1 cellular context compared by ENCODE assay signal in the genomic region with DNA sequence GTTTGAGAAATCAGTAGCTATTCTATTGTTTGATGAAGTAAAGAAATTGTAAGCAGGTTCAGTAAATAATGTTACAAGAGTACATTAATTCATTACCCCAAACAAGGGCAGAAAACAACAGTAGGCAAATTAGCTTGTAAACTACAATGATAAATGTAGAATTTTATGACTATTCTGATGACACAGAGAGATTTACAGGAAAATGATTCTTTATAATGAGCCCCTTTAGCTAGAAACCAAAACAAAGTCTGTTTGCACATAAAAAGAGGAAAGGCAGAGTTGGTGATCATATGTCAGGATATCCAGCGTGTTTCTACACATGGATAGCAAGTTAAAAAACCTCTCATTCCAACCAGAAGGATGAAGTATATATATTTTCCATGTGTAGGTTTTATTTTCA.
TF ChIP-seq lines count a peak whose summit lies in the region.

No MANE protein-coding gene starts in this region.

TF ChIP-seq in HepG2, 621 proteins besides CTCF, POLR2A, EP300 and RAD21:
- no peak for TF ChIP-seq XBP1 (CRISPR knock-in tag; IDR thresholded peaks at IDR 0.05)
- TF ChIP-seq TEAD2 (CRISPR knock-in tag; IDR thresholded peaks at IDR 0.05), result no peak
- TF ChIP-seq NFE2L1 (CRISPR knock-in tag; IDR thresholded peaks at IDR 0.05; ENCODE audit: borderline replicate concordance), result no peak
- TF ChIP-seq ZNF652 (CRISPR knock-in tag; IDR thresholded peaks at IDR 0.05; ENCODE audit: borderline replicate concordance, low read depth), result no peak
- TF ChIP-seq IRF1 (CRISPR knock-in tag; IDR thresholded peaks at IDR 0.05; ENCODE audit: low read depth), result no peak
- TF ChIP-seq SP5 (CRISPR knock-in tag; IDR thresholded peaks at IDR 0.05; ENCODE audit: borderline replicate concordance, low read depth), result no peak
- TF ChIP-seq ZNF792 (CRISPR knock-in tag; IDR thresholded peaks at IDR 0.05), result no peak
- TF ChIP-seq ZSCAN20 (CRISPR knock-in tag; IDR thresholded peaks at IDR 0.05; ENCODE audit: borderline replicate concordance), result no peak
- TF ChIP-seq, protein P1, sequence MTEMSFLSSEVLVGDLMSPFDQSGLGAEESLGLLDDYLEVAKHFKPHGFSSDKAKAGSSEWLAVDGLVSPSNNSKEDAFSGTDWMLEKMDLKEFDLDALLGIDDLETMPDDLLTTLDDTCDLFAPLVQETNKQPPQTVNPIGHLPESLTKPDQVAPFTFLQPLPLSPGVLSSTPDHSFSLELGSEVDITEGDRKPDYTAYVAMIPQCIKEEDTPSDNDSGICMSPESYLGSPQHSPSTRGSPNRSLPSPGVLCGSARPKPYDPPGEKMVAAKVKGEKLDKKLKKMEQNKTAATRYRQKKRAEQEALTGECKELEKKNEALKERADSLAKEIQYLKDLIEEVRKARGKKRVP (CRISPR knock-in tag; IDR thresholded peaks at IDR 0.05), result no peak
- TF ChIP-seq KAT2B (IDR thresholded peaks at IDR 0.05; ENCODE audit: borderline replicate concordance, low read depth, low read length), result no peak
- no peak for TF ChIP-seq EHMT2 (IDR thresholded peaks at IDR 0.05; ENCODE audit: borderline replicate concordance, low read depth, low read length)
- no peak for TF ChIP-seq NFKB2 (CRISPR knock-in tag; IDR thresholded peaks at IDR 0.05; ENCODE audit: borderline replicate concordance)
- TF ChIP-seq FOSL1 (CRISPR knock-in tag; IDR thresholded peaks at IDR 0.05; ENCODE audit: borderline replicate concordance), result no peak
- TF ChIP-seq SRY (CRISPR knock-in tag; IDR thresholded peaks at IDR 0.05), result no peak
- TF ChIP-seq ZNF12 (CRISPR knock-in tag; IDR thresholded peaks at IDR 0.05), result no peak
- TF ChIP-seq RBFOX2 (IDR thresholded peaks at IDR 0.05; ENCODE audit: low read depth, low read length), result no peak
